15 cellular contexts compared by ENCODE assay signal in the genomic region with DNA sequence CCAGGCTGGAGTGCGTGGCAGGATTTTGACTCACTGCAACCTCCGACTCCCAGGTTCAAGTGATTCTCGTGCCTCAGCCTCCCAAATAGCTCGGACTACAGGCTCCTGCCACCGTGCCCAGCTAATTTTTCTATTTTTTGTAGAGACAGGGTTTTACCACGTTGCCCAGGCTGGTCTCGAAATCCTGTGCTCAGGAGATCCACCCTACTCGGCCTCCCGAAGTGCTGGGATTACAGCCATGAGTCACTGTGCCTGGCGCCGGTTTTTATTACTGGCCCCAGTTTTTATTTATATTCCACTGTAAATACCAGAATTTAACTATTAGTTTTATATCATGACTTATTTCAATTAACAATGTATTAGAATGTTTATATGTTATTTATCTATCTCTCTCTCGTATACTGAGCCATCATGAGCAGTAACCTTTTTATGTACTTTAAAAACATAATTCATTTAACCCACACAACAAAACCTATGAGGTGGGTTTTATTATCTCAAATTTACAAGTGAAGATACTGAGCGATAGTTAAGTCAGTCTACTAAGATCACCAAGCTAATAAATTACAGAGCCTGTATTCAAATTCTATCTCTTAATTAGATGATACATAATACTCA. TPM values are rescaled to one million over a fixed set of nuclear protein-coding genes. Genes with fewer than 3 reads are reported as not detected.
A peak's percentile ranks its signal among the peaks of the same experiment; 100 is the strongest.
DNase-seq lines count a peak whose midpoint lies in the region; ATAC-seq lines count a peak whose summit lies in the region.
"Had no signal": no experiment of that assay in that cellular context is flagged by ENCODE, and none has a peak within 500 bp of the region (broad histone marks: within the 10 kb centered on the region; RNA-seq: fewer than 3 reads in every experiment).

No MANE protein-coding gene starts in this region.

- H3K4me1 Mint-ChIP-seq in T-helper 2 cell treated with Interferon-gamma antibody and Interleukin-4, amounts not matched to agents 5 μg/mL and 100 μg/mL, for 36 hours (ENCODE audit: low read depth) = no peaks in the 10 kb centered on the region
- H3K4me1 Mint-ChIP-seq: activated T-helper 17 cell treated with anti-CD3 and anti-CD28 coated beads, Interleukin-2, amount 50 U/mL, for 72 hours had no signal

- no peaks in the 10 kb centered on the region for H3K9me3 ChIP-seq in MG63

- no peaks in the 10 kb centered on the region for H3K27me3 ChIP-seq in MG63

- ATAC-seq in HG02852 (IDR thresholded peaks at IDR 0.05; ENCODE audit: unreplicated experiment) = no peak
- ATAC-seq: activated T-helper 17 cell treated with anti-CD3 and anti-CD28 coated beads, Interleukin-2, amount 50 U/mL, for 72 hours had no signal

- H3K36me3 ChIP-seq in MG63 = peaks cover 29% of the 10 kb centered on the region

- peaks cover 30% of the 10 kb centered on the region for H3K36me3 Mint-ChIP-seq in T-helper 2 cell treated with Interferon-gamma antibody and Interleukin-4, amounts not matched to agents 5 μg/mL and 100 μg/mL, for 36 hours (ENCODE audit: low read depth)

- no peaks in the 10 kb centered on the region for H3K27me3 Mint-ChIP-seq in T-helper 2 cell treated with Interferon-gamma antibody and Interleukin-4, amounts not matched to agents 5 μg/mL and 100 μg/mL, for 36 hours (ENCODE audit: low read depth)
- H3K27me3 Mint-ChIP-seq: activated T-helper 17 cell treated with anti-CD3 and anti-CD28 coated beads, Interleukin-2, amount 50 U/mL, for 72 hours; CD8-positive, alpha-beta memory T cell had no signal

- H3K9me3 Mint-ChIP-seq in T-helper 2 cell treated with Interferon-gamma antibody and Interleukin-4, amounts not matched to agents 5 μg/mL and 100 μg/mL, for 36 hours = no peaks in the 10 kb centered on the region
- H3K9me3 Mint-ChIP-seq: activated T-helper 17 cell treated with anti-CD3 and anti-CD28 coated beads, Interleukin-2, amount 50 U/mL, for 72 hours; CD8-positive, alpha-beta memory T cell had no signal

- no peak overlapping the region for H3K4me3 Mint-ChIP-seq in T-helper 2 cell treated with Interferon-gamma antibody and Interleukin-4, amounts not matched to agents 5 μg/mL and 100 μg/mL, for 36 hours
- H3K4me3 Mint-ChIP-seq: activated T-helper 17 cell treated with anti-CD3 and anti-CD28 coated beads, Interleukin-2, amount 50 U/mL, for 72 hours had no signal

- no peak overlapping the region for H3K27ac Mint-ChIP-seq in T-helper 2 cell treated with Interferon-gamma antibody and Interleukin-4, amounts not matched to agents 5 μg/mL and 100 μg/mL, for 36 hours
- H3K27ac Mint-ChIP-seq: activated T-helper 17 cell treated with anti-CD3 and anti-CD28 coated beads, Interleukin-2, amount 50 U/mL, for 72 hours had no signal

- DNase-seq in GM03348 (ENCODE audit: low spot score) (peak; percentile 36), MG63 (peak; percentile 79), fibroblast of peridontal ligament (ENCODE audit: extremely low read depth) (peak; percentile 25), ureter (ENCODE audit: low spot score) (peak; percentile 52), HPDE6-E6E7 (ENCODE audit: extremely low spot score) (no peak)
- DNase-seq in T-helper 2 cell treated with Interferon-gamma antibody and Interleukin-4, amounts not matched to agents 5 μg/mL and 100 μg/mL, for 36 hours (ENCODE audit: low spot score) = no peak
- DNase-seq: CD8-positive, alpha-beta memory T cell; effector CD8-positive, alpha-beta T cell; NCI-H187 treated with DMSO at 0.1 percent for 48 hours; NCI-H510A; occipital lobe; stimulated activated naive CD4-positive, alpha-beta T cell treated with Interleukin-2 at 50 U/mL for 16 hours had no signal

- no peak overlapping the region for H3K4me3 ChIP-seq in MG63
- H3K4me3 ChIP-seq: SK-N-MC had no signal

RNA-seq across cellular contexts. Expression of a gene that starts 47.8 kb away (rescaled TPM):
- total RNA-seq in MG63 (2014; rRNA removed; shearing (Covaris generic); ENCODE audit: low replicate concordance) = 37.7 and 51.3 TPM in 2 replicates
- total RNA-seq in ureter = 212 TPM

Comparison
In these comparisons a context has a peak if more than half of its experiments do, and no peak if none do; other contexts are left out.
1. DNase-seq: peak in GM03348 (single experiment), MG63 (single experiment), fibroblast of peridontal ligament (single experiment) and ureter (single experiment); none in HPDE6-E6E7 (single experiment) and T-helper 2 cell treated with Interferon-gamma antibody and Interleukin-4, amounts not matched to agents 5 μg/mL and 100 μg/mL, for 36 hours (single experiment).